10 cellular contexts compared by ENCODE assay signal in the genomic region with DNA sequence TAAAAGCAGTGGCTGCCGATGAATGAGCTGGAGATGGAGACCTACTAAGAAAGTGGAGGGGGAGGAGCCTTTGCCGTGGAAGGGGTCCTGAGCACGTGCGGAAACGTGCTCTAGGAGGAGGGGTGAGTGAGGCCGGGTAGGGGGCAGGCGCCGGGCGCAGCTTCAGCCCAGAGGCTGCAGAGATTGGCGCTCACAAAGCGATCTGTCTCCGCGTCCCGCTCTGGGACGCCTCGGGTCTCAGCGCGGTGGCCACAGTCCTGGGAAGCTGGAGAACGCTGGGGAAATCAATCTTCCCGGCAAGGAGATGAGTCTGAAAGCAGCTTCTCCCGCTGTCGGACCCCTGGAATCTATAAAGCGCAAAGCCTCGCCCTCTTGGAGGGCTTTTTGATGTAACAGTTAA. TPM values are rescaled to one million over a fixed set of nuclear protein-coding genes. Genes with fewer than 3 reads are reported as not detected.
A peak's percentile ranks its signal among the peaks of the same experiment; 100 is the strongest.
DNase-seq lines count a peak whose midpoint lies in the region; ATAC-seq and TF ChIP-seq lines count a peak whose summit lies in the region.
"Had no signal": no experiment of that assay in that cellular context is flagged by ENCODE, and none has a peak within 500 bp of the region (broad histone marks: within the 10 kb centered on the region; RNA-seq: fewer than 3 reads in every experiment).

No MANE protein-coding gene starts in this region.

- H3K27ac ChIP-seq in stomach smooth muscle (ENCODE audit: low read length) = peak overlapping the region; percentile 46
- no peak overlapping the region for H3K27ac ChIP-seq in effector memory CD4-positive, alpha-beta T cell (ENCODE audit: insufficient read depth, low read length, poor library complexity, severe bottlenecking)

- peak overlapping the region; percentile 63 to 77 for H3K4me3 ChIP-seq in stomach smooth muscle (ENCODE audit: low read length in 2 of 2)
- no peak overlapping the region for H3K4me3 ChIP-seq in effector memory CD4-positive, alpha-beta T cell (ENCODE audit: insufficient read depth, low read depth, low read length, poor library complexity, severe bottlenecking)

- intact Hi-C loops in natural killer cell (cut with micrococcal nuclease) = no loop called here

- H3K4me1 Mint-ChIP-seq in activated naive CD8-positive, alpha-beta T cell treated with anti-CD3 and anti-CD28 coated beads, Interleukin-2, amount 10 ng/mL, durations not matched to agents 7 days and 5 days = no peaks in the 10 kb centered on the region
- H3K4me1 Mint-ChIP-seq in natural killer cell = no peaks in the 10 kb centered on the region

- no peak overlapping the region for H3K27ac Mint-ChIP-seq in activated naive CD8-positive, alpha-beta T cell treated with anti-CD3 and anti-CD28 coated beads, Interleukin-2, amount 10 ng/mL, durations not matched to agents 7 days and 5 days
- no peak overlapping the region for H3K27ac Mint-ChIP-seq in natural killer cell

- peaks cover 46% of the 10 kb centered on the region for H3K27me3 Mint-ChIP-seq in activated naive CD8-positive, alpha-beta T cell treated with anti-CD3 and anti-CD28 coated beads, Interleukin-2, amount 10 ng/mL, durations not matched to agents 7 days and 5 days
- peaks cover 27 to 59% of the 10 kb centered on the region in 2 donors for H3K27me3 Mint-ChIP-seq in natural killer cell (ENCODE audit: low read depth in 2 of 2)

- H3K4me3 Mint-ChIP-seq in activated naive CD8-positive, alpha-beta T cell treated with anti-CD3 and anti-CD28 coated beads, Interleukin-2, amount 10 ng/mL, durations not matched to agents 7 days and 5 days = peak overlapping the region; percentile 45
- H3K4me3 Mint-ChIP-seq in natural killer cell = no peak overlapping the region

- ATAC-seq in activated naive CD8-positive, alpha-beta T cell treated with anti-CD3 and anti-CD28 coated beads, Interleukin-2, amount 10 ng/mL, durations not matched to agents 7 days and 5 days (ENCODE audit: low read depth) = no peak
- ATAC-seq in natural killer cell = no peak

- no peaks in the 10 kb centered on the region for H3K36me3 ChIP-seq in stomach smooth muscle (ENCODE audit: control insufficient read depth in 2 of 2, insufficient read depth in 2 of 2, low read length in 2 of 2)
- no peaks in the 10 kb centered on the region for H3K36me3 ChIP-seq in effector memory CD4-positive, alpha-beta T cell (ENCODE audit: control insufficient read depth, insufficient read depth, low read length)

- H3K27me3 ChIP-seq in stomach smooth muscle (ENCODE audit: control insufficient read depth in 1 of 2, insufficient read depth in 2 of 2, low read length in 2 of 2) = no peaks in the 10 kb centered on the region
- no peaks in the 10 kb centered on the region for H3K27me3 ChIP-seq in effector memory CD4-positive, alpha-beta T cell (replicated peaks; ENCODE audit: control insufficient read depth, insufficient read depth, low read length, poor library complexity, severe bottlenecking)

- no peak for TF ChIP-seq CTCF in natural killer cell (IDR thresholded peaks at IDR 0.05)

- H3K9me3 ChIP-seq in stomach smooth muscle (ENCODE audit: control insufficient read depth in 2 of 2, low read length in 2 of 2) = no peaks in the 10 kb centered on the region
- no peaks in the 10 kb centered on the region for H3K9me3 ChIP-seq in effector memory CD4-positive, alpha-beta T cell (ENCODE audit: control insufficient read depth, low read length)

- H3K36me3 Mint-ChIP-seq in activated naive CD8-positive, alpha-beta T cell treated with anti-CD3 and anti-CD28 coated beads, Interleukin-2, amount 10 ng/mL, durations not matched to agents 7 days and 5 days = no peaks in the 10 kb centered on the region
- no peaks in the 10 kb centered on the region for H3K36me3 Mint-ChIP-seq in natural killer cell

- peak; percentile 10 for DNase-seq in DMS53 (lab: John Stamatoyannopoulos, UW)
- DNase-seq in DMS53 treated with DMSO at 0.1 percent for 48 hours (lab: John Stamatoyannopoulos, UW; ENCODE audit: unreplicated experiment) = no peak
- DNase-seq in activated naive CD8-positive, alpha-beta T cell treated with anti-CD3 and anti-CD28 coated beads, Interleukin-2, amount 10 ng/mL, durations not matched to agents 7 days and 5 days = no peak
- peak; percentile 77 for DNase-seq in iPS-NIHi7 (ENCODE audit: extremely low spot score)
- DNase-seq in effector memory CD4-positive, alpha-beta T cell = no peak
- DNase-seq in activated effector memory CD4-positive, alpha-beta T cell treated with Interleukin-2 at 50 U/mL for 16 hours = no peak
- DNase-seq in natural killer cell = no peak
- DNase-seq: left cardiac atrium, SIG-M5 had no signal

- no peaks in the 10 kb centered on the region for H3K9me3 Mint-ChIP-seq in activated naive CD8-positive, alpha-beta T cell treated with anti-CD3 and anti-CD28 coated beads, Interleukin-2, amount 10 ng/mL, durations not matched to agents 7 days and 5 days
- H3K9me3 Mint-ChIP-seq in natural killer cell = no peaks in the 10 kb centered on the region

- no peaks in the 10 kb centered on the region for H3K4me1 ChIP-seq in stomach smooth muscle (ENCODE audit: control insufficient read depth, insufficient read depth, low read length)
- H3K4me1 ChIP-seq in effector memory CD4-positive, alpha-beta T cell (ENCODE audit: control insufficient read depth, insufficient read depth, low read length, poor library complexity, severe bottlenecking) = no peaks in the 10 kb centered on the region

- POLR2A ChIA-PET in activated naive CD8-positive, alpha-beta T cell treated with anti-CD3 and anti-CD28 coated beads, Interleukin-2, amount 10 ng/mL, durations not matched to agents 7 days and 5 days (lab: Charles Lee) = no interaction called here

- H3K9ac ChIP-seq in stomach smooth muscle (ENCODE audit: low read length in 2 of 2) = peak overlapping the region; percentile 37 to 42

RNA-seq across cellular contexts. Expression of a gene that starts 0.5 kb away (rescaled TPM):
- total RNA-seq in activated naive CD8-positive, alpha-beta T cell treated with anti-CD3 and anti-CD28 coated beads, Interleukin-2, amount 10 ng/mL, durations not matched to agents 7 days and 5 days = not detected
- total RNA-seq in natural killer cell = 1 to 10 TPM in 2 of 3 donors, under 1 TPM in 1; 0.32 to 1.9 (median 1.8) TPM

Comparison
In these comparisons a context has a peak if more than half of its experiments do, and no peak if none do; other contexts are left out.
1. DNase-seq: peak in DMS53 (single experiment) and iPS-NIHi7 (single experiment); none in DMS53 treated with DMSO at 0.1 percent for 48 hours (single experiment), activated naive CD8-positive, alpha-beta T cell treated with anti-CD3 and anti-CD28 coated beads, Interleukin-2, amount 10 ng/mL, durations not matched to agents 7 days and 5 days (single experiment), effector memory CD4-positive, alpha-beta T cell (0 of 3), activated effector memory CD4-positive, alpha-beta T cell treated with Interleukin-2 at 50 U/mL for 16 hours (single experiment) and natural killer cell (single experiment).